8 cellular contexts compared by ENCODE assay signal in genomic region chr12:103928736-103929050, GRCh38. TPM values are rescaled to one million over a fixed set of nuclear protein-coding genes. Genes with fewer than 3 reads are reported as not detected.
DNase-seq lines count a peak whose midpoint lies in the region; ATAC-seq and TF ChIP-seq lines count a peak whose summit lies in the region.

No MANE protein-coding gene starts in this region.

- DNase-seq in AG04449 (ENCODE audit: low read depth, low spot score) (no peak), NAMALWA (ENCODE audit: low spot score) (peak; percentile 87), activated T-cell treated with anti-CD3 and anti-CD28 coated beads for 48 hours (ENCODE audit: low read depth) (peak; percentile 27), fibroblast of mammary gland (ENCODE audit: low read depth) (no peak), trophoblast cell (no peak), NCI-H226 (no peak), NCI-H1092 (lab: John Stamatoyannopoulos, UW) (no peak)

- peak; percentile 19 for ATAC-seq in GM21526 (IDR thresholded peaks at IDR 0.05; ENCODE audit: low FRiP score, unreplicated experiment)

- no peak overlapping the region for H3K9ac ChIP-seq in trophoblast cell (ENCODE audit: low read length)

- TF ChIP-seq CTCF in AG04449 (IDR thresholded peaks at IDR 0.05; ENCODE audit: insufficient read depth, low read length, missing control alignments) (no peak), fibroblast of mammary gland (conservative IDR thresholded peaks at IDR 0.05; ENCODE audit: control insufficient read depth, insufficient read depth, low read depth, low read length) (no peak)

- CTCF ChIA-PET in AG04449 (lab: Yijun Ruan, JAX), result interaction anchor here (1.5 to 2.5 kb wide), 2 partner anchors 44 to 58 kb away, joined by 4 to 8 read pairs; no protein-coding TSS in a partner anchor

- H3K4me1 ChIP-seq in trophoblast cell (ENCODE audit: control insufficient read depth in 1 of 2, insufficient read depth in 2 of 2, low read length in 2 of 2), result no peaks in the 10 kb centered on the region

- H2BK120ac ChIP-seq in trophoblast cell (ENCODE audit: insufficient read depth, low read length, poor library complexity), result no peak overlapping the region

- no CpG with 5 or more reads among the region's 12 CpGs for WGBS in trophoblast cell (ENCODE audit: extremely low coverage, insufficient coverage, insufficient read length)

- H2AK5ac ChIP-seq in trophoblast cell (ENCODE audit: low read length), result no peak overlapping the region

- H4K8ac ChIP-seq in trophoblast cell (ENCODE audit: low read depth, low read length), result peak overlapping the region; percentile 86

- no peak overlapping the region for H3K18ac ChIP-seq in trophoblast cell (ENCODE audit: low read length)

- no peak overlapping the region for H3K4ac ChIP-seq in trophoblast cell (ENCODE audit: low read depth, low read length)

- peak overlapping the region; percentile 70 for H3K4me3 ChIP-seq in AG04449 (ENCODE audit: low read depth, low read length)
- H3K4me3 ChIP-seq in fibroblast of mammary gland (ENCODE audit: control insufficient read depth, low read depth, low read length), result peak overlapping the region; percentile 78
- no peak overlapping the region for H3K4me3 ChIP-seq in trophoblast cell (ENCODE audit: low read depth, low read length)

- H3K9me3 ChIP-seq in trophoblast cell (ENCODE audit: insufficient read depth, low read depth, low read length), result no peaks in the 10 kb centered on the region

- no peak overlapping the region for H3K23ac ChIP-seq in trophoblast cell (ENCODE audit: low read length)

- no peak overlapping the region for H3K14ac ChIP-seq in trophoblast cell (ENCODE audit: low read length)

- no peak overlapping the region for H2BK5ac ChIP-seq in trophoblast cell (ENCODE audit: low read depth, low read length, poor library complexity)

- POLR2A ChIA-PET in AG04449 (lab: Yijun Ruan, JAX), result no interaction called here

- peaks cover 2 to 3% of the 10 kb centered on the region in 2 experiments for H3K36me3 ChIP-seq in trophoblast cell (ENCODE audit: control insufficient read depth in 1 of 2, insufficient read depth in 2 of 2, low read length in 2 of 2)

- peaks cover 15% of the 10 kb centered on the region for H3K79me2 ChIP-seq in trophoblast cell (ENCODE audit: control insufficient read depth, insufficient read depth, low read length, poor library complexity)

- H3K4me2 ChIP-seq in trophoblast cell (ENCODE audit: low read length), result peak overlapping the region; percentile 93

- no peak overlapping the region for H4K12ac ChIP-seq in trophoblast cell (ENCODE audit: low read depth, low read length)

- H4K91ac ChIP-seq in trophoblast cell (ENCODE audit: low read depth, low read length), result no peak overlapping the region

- H2BK12ac ChIP-seq in trophoblast cell (ENCODE audit: low read length), result no peak overlapping the region

- no peak overlapping the region for H3K27ac ChIP-seq in trophoblast cell (ENCODE audit: low read depth, low read length)

- no peaks in the 10 kb centered on the region for H3K27me3 ChIP-seq in trophoblast cell (ENCODE audit: insufficient read depth, low read length)

- H3K79me1 ChIP-seq in trophoblast cell (ENCODE audit: low read length), result peaks cover 14% of the 10 kb centered on the region

- H2AFZ ChIP-seq in trophoblast cell (ENCODE audit: insufficient read depth, low read length, poor library complexity), result peak overlapping the region; percentile 98

RNA-seq across cellular contexts. Expression of gene HSP90B1, which starts 1.5 kb away (rescaled TPM):
- 923 and 954 TPM in 2 replicates for polyA plus RNA-seq in trophoblast cell (2013)

RNA-seq across cellular contexts. Expression of gene TDG, which starts 37.0 kb away (rescaled TPM):
- polyA plus RNA-seq in trophoblast cell (2013), result 61.8 and 64.6 TPM in 2 replicates

Comparison
In these comparisons a context has a peak if more than half of its experiments do, and no peak if none do; other contexts are left out.
1. DNase-seq: peak in NAMALWA (single experiment) and activated T-cell treated with anti-CD3 and anti-CD28 coated beads for 48 hours (single experiment); none in AG04449 (single experiment), fibroblast of mammary gland (single experiment), trophoblast cell (0 of 2), NCI-H226 (single experiment) and NCI-H1092 (single experiment).